16 cellular contexts compared by ENCODE assay signal in genomic region chr10:109696981-109697775, GRCh38.
A peak's percentile ranks its signal among the peaks of the same experiment; 100 is the strongest.
DNase-seq lines count a peak whose midpoint lies in the region; ATAC-seq, FAIRE-seq and TF ChIP-seq lines count a peak whose summit lies in the region.
"Had no signal": no experiment of that assay in that cellular context is flagged by ENCODE, and none has a peak within 500 bp of the region (broad histone marks: within the 10 kb centered on the region; RNA-seq: fewer than 3 reads in every experiment).

No MANE protein-coding gene starts in this region.

- WGBS in A549 (ENCODE audit: missing lambda C conversion rate) = 2% methylated on average over 4 of the region's 5 CpGs
- WGBS in tibial nerve, 2 donors = 79 to 93% methylated on average over 4 of the region's 5 CpGs

- no peak for FAIRE-seq in A549 (lab: Jason Lieb, UNC)
- FAIRE-seq: GM19239 had no signal

- H3K4me1 ChIP-seq in A549 = no peaks in the 10 kb centered on the region
- peaks cover 44% of the 10 kb centered on the region for H3K4me1 ChIP-seq in mucosa of descending colon (ENCODE audit: low read depth)
- no peaks in the 10 kb centered on the region for H3K4me1 ChIP-seq in tibial nerve

- intact Hi-C loops in mucosa of descending colon (cut with DNase I, micrococcal nuclease) = no loop called here

- H3K4me3 ChIP-seq in A549 (no peak overlapping the region), mucosa of descending colon (no peak overlapping the region), tibial nerve (no peak overlapping the region)

- no peak for TF ChIP-seq EP300 in A549 (IDR thresholded peaks at IDR 0.05)
- TF ChIP-seq EP300 in tibial nerve (IDR thresholded peaks at IDR 0.05) = no peak

- H3K27ac ChIP-seq in A549 (no peak overlapping the region), tibial nerve (peak overlapping the region in 1 of 4 donors; percentile 4)
- H3K27ac ChIP-seq: C4-2B had no signal

- no peaks in the 10 kb centered on the region for H3K27me3 ChIP-seq in tibial nerve

- CTCF ChIA-PET in A549 (lab: Yijun Ruan, JAX) = interaction anchor here (1.1 kb wide), 1 partner anchor 20 kb away, joined by 3 read pairs; no protein-coding TSS in a partner anchor

- TF ChIP-seq CTCF in A549 (IDR thresholded peaks at IDR 0.05) (no peak), mucosa of descending colon (IDR thresholded peaks at IDR 0.05) (no peak), tibial nerve (IDR thresholded peaks at IDR 0.05) (no peak)

- peak; percentile 15; the same call in 1 of the 2 replicates for TF ChIP-seq POLR2A in A549 (IDR thresholded peaks at IDR 0.05; ENCODE audit: low read length)
- no peak for TF ChIP-seq POLR2A in tibial nerve (IDR thresholded peaks at IDR 0.05)

- no peak overlapping the region for H3K4me2 ChIP-seq in A549

- no peaks in the 10 kb centered on the region for H3K9me3 ChIP-seq in A549
- H3K9me3 ChIP-seq in mucosa of descending colon = no peaks in the 10 kb centered on the region
- H3K9me3 ChIP-seq in tibial nerve = no peaks in the 10 kb centered on the region

- ATAC-seq in A549 = no peak
- ATAC-seq in mucosa of descending colon = peak; percentile 9

- POLR2A ChIA-PET in A549 (lab: Yijun Ruan, JAX) = no interaction called here

- H3K36me3 ChIP-seq in mucosa of descending colon (ENCODE audit: low read depth) = no peaks in the 10 kb centered on the region
- no peaks in the 10 kb centered on the region for H3K36me3 ChIP-seq in tibial nerve

- DNase-seq in A549 (ENCODE audit: low read depth in 1 of 2, low spot score in 1 of 2) = no peak
- DNase-seq in SHP77 (lab: John Stamatoyannopoulos, UW) = peak; percentile 59 to 76
- DNase-seq in mucosa of descending colon = no peak
- peak; percentile 23 to 27 for DNase-seq in tibial nerve (ENCODE audit: low spot score in 2 of 2)
- no peak for DNase-seq in NCI-H1092 (lab: John Stamatoyannopoulos, UW)
- no peak for DNase-seq in inferior parietal cortex (ENCODE audit: extremely low spot score)
- no peak for DNase-seq in dedifferentiated amniotic fluid mesenchymal stem cell (ENCODE audit: extremely low spot score)
- DNase-seq: EL; H9; Kasumi-1; NCI-H1694 treated with DMSO at 0.1 percent for 48 hours; NCI-H446; NK-92 treated with Interleukin-12 subunit alpha and Interleukin-12 subunit beta, amount 100 ng/mL, for 24 hours; SIG-M5 had no signal

- TF ChIP-seq RAD21 in A549 (conservative IDR thresholded peaks at IDR 0.05 in 1 of 2, IDR thresholded peaks at IDR 0.05 in 1 of 2) = no peak

TF ChIP-seq in A549, 52 proteins besides CTCF, POLR2A, EP300 and RAD21:
- TF ChIP-seq PBX3 (IDR thresholded peaks at IDR 0.05) = no peak
- no peak for TF ChIP-seq JUNB (IDR thresholded peaks at IDR 0.05)
- no peak for TF ChIP-seq MAZ (IDR thresholded peaks at IDR 0.05; ENCODE audit: borderline replicate concordance, low read depth, low read length)
- no peak for TF ChIP-seq MAFK (IDR thresholded peaks at IDR 0.05; ENCODE audit: partially characterized antibody)
- no peak for TF ChIP-seq RARB (CRISPR knock-in tag; IDR thresholded peaks at IDR 0.05)
- no peak for TF ChIP-seq EHF (CRISPR knock-in tag; IDR thresholded peaks at IDR 0.05)
TF ChIP-seq in A549: peak in this region for 0.

Comparison
In these comparisons a context has a peak if more than half of its experiments do, and no peak if none do; other contexts are left out.
1. DNase-seq: peak in SHP77 (2 of 2) and tibial nerve (2 of 2); none in A549 (0 of 2), mucosa of descending colon (0 of 3), NCI-H1092 (single experiment), inferior parietal cortex (single experiment) and dedifferentiated amniotic fluid mesenchymal stem cell (single experiment).